9 cellular contexts compared by ENCODE assay signal in the genomic region with DNA sequence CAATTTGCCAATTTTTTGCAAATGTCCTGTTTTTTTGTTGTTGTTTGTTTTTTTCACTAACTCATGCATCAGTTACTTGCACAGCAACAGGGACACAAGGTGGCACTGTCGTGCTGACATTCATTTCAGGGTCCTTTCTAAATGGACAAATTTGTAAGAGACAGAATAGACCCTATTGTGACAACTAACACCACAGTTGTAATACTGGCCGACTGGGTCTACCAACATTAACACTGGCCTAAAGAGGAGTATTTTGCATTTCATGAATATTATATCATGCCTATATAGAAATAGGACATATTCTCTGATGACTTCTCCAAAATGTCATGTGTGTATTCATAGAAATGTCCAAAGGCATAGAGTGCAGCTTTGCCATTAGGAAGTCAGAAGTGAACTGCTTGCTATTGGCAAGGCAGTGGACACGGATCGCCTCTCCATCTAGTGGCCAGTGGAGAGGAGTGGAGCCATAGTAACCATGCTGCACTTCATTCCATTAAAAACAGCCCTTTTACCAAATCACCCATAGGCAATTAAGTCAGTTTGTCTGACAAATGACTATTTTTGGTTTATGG. TPM values are rescaled to one million over a fixed set of nuclear protein-coding genes. Genes with fewer than 3 reads are reported as not detected.
DNase-seq lines count a peak whose midpoint lies in the region; ATAC-seq and TF ChIP-seq lines count a peak whose summit lies in the region.
"Had no signal": no experiment of that assay in that cellular context is flagged by ENCODE, and none has a peak within 500 bp of the region (broad histone marks: within the 10 kb centered on the region; RNA-seq: fewer than 3 reads in every experiment).

No MANE protein-coding gene starts in this region.

- H3K4me3 ChIP-seq in Peyer's patch, result no peak overlapping the region

- peak; percentile 83 for ATAC-seq in GM19467 (IDR thresholded peaks at IDR 0.05; ENCODE audit: unreplicated experiment)
- ATAC-seq in GM21381 (IDR thresholded peaks at IDR 0.05; ENCODE audit: unreplicated experiment), result no peak

- peak; percentile 11 to 72 (median 60) for TF ChIP-seq CTCF in Peyer's patch (IDR thresholded peaks at IDR 0.05)

- DNase-seq in D341Med (ENCODE audit: low spot score) (peak; percentile 47), HuH-7 (ENCODE audit: low spot score) (peak; percentile 36), Peyer's patch (peak; percentile 35 to 76 (median 51)), germinal center (ENCODE audit: low spot score) (peak; percentile 14), pons (ENCODE audit: low spot score) (peak; percentile 98)
- peak; percentile 75 for DNase-seq in activated naive CD4-positive, alpha-beta T cell treated with anti-CD3 and anti-CD28 coated beads, Interleukin-2, amount 10 ng/mL, durations not matched to agents 7 days and 5 days

- no peaks in the 10 kb centered on the region for H3K9me3 ChIP-seq in Peyer's patch

- no peak for TF ChIP-seq POLR2A in Peyer's patch (IDR thresholded peaks at IDR 0.05)

- CTCF ChIA-PET in activated naive CD4-positive, alpha-beta T cell treated with anti-CD3 and anti-CD28 coated beads, Interleukin-2, amount 10 ng/mL, durations not matched to agents 7 days and 5 days (lab: Charles Lee), result interaction anchor here (0.6 to 4.6 kb wide), 17 partner anchors 9 to 692 kb away, joined by 3 to 53 read pairs (median 3); no protein-coding TSS in a partner anchor

- peak overlapping the region in 1 of 4 donors; percentile 1 for H3K27ac ChIP-seq in Peyer's patch

- no peak overlapping the region for H3K27ac Mint-ChIP-seq in activated naive CD4-positive, alpha-beta T cell treated with anti-CD3 and anti-CD28 coated beads, Interleukin-2, amount 10 ng/mL, durations not matched to agents 7 days and 5 days
- H3K27ac Mint-ChIP-seq: activated naive CD8-positive, alpha-beta T cell had no signal

- no peak overlapping the region for H3K4me3 Mint-ChIP-seq in activated naive CD4-positive, alpha-beta T cell treated with anti-CD3 and anti-CD28 coated beads, Interleukin-2, amount 10 ng/mL, durations not matched to agents 7 days and 5 days
- H3K4me3 Mint-ChIP-seq: activated naive CD8-positive, alpha-beta T cell had no signal

- H3K36me3 Mint-ChIP-seq in activated naive CD4-positive, alpha-beta T cell treated with anti-CD3 and anti-CD28 coated beads, Interleukin-2, amount 10 ng/mL, durations not matched to agents 7 days and 5 days, result no peaks in the 10 kb centered on the region
- H3K36me3 Mint-ChIP-seq: activated naive CD8-positive, alpha-beta T cell had no signal

- no peaks in the 10 kb centered on the region for H3K9me3 Mint-ChIP-seq in activated naive CD4-positive, alpha-beta T cell treated with anti-CD3 and anti-CD28 coated beads, Interleukin-2, amount 10 ng/mL, durations not matched to agents 7 days and 5 days

- H3K4me1 Mint-ChIP-seq in activated naive CD4-positive, alpha-beta T cell treated with anti-CD3 and anti-CD28 coated beads, Interleukin-2, amount 10 ng/mL, durations not matched to agents 7 days and 5 days, result no peaks in the 10 kb centered on the region

- no peaks in the 10 kb centered on the region for H3K27me3 ChIP-seq in Peyer's patch

- no peaks in the 10 kb centered on the region for H3K36me3 ChIP-seq in Peyer's patch

- peaks cover 0 to 15% (median 0%) of the 10 kb centered on the region in 4 donors for H3K4me1 ChIP-seq in Peyer's patch

- no peaks in the 10 kb centered on the region for H3K27me3 Mint-ChIP-seq in activated naive CD4-positive, alpha-beta T cell treated with anti-CD3 and anti-CD28 coated beads, Interleukin-2, amount 10 ng/mL, durations not matched to agents 7 days and 5 days
- H3K27me3 Mint-ChIP-seq: activated naive CD8-positive, alpha-beta T cell had no signal

RNA-seq across cellular contexts. Expression of a gene that starts 54.8 kb away (rescaled TPM):
- total RNA-seq in Peyer's patch, result 100 to 1,000 TPM in 1 of 4 donors, 10 to 100 TPM in 3; 19.6 to 135 (median 57.2) TPM

Comparison
In these comparisons a context has a peak if more than half of its experiments do, and no peak if none do; other contexts are left out.
1. DNase-seq: peak in every context shown above with its lines; median percentile 98 in pons; 75 in activated naive CD4-positive, alpha-beta T cell treated with anti-CD3 and anti-CD28 coated beads, Interleukin-2, amount 10 ng/mL, durations not matched to agents 7 days and 5 days; 51 in Peyer's patch; 47 in D341Med; 36 in HuH-7; 14 in germinal center.